Comparison of ENCODE assay signal across 19 cellular contexts in genomic region chr5:78557601-78558000, GRCh38.
DNase-seq lines count a peak whose midpoint lies in the region; ATAC-seq, FAIRE-seq and TF ChIP-seq lines count a peak whose summit lies in the region.
"Had no signal": no experiment of that assay in that cellular context is flagged by ENCODE, and none has a peak within 500 bp of the region (broad histone marks: within the 10 kb centered on the region; RNA-seq: fewer than 3 reads in every experiment).

No MANE protein-coding gene starts in this region.

- H3K4me3 ChIP-seq in K562 (no peak overlapping the region), WERI-Rb-1 (ENCODE audit: low read depth, low read length) (no peak overlapping the region), uterus (no peak overlapping the region)

- H3K9me3 ChIP-seq in H9 (ENCODE audit: control insufficient read depth, low read depth, low read length) (no peaks in the 10 kb centered on the region), K562 (replicated peaks; ENCODE audit: control insufficient read depth, insufficient read depth, low read depth, low read length) (no peaks in the 10 kb centered on the region), WERI-Rb-1 (ENCODE audit: severe bottlenecking) (no peaks in the 10 kb centered on the region), uterus (no peaks in the 10 kb centered on the region)

- H3K27ac ChIP-seq in H9 (ENCODE audit: insufficient read length, low read depth, low read length), result no peak overlapping the region
- H3K27ac ChIP-seq in K562 (ENCODE audit: extremely low read depth, low read depth, low read length), result no peak overlapping the region
- H3K27ac ChIP-seq in WERI-Rb-1, result no peak overlapping the region
- H3K27ac ChIP-seq in uterus, result peak overlapping the region in 1 of 2 donors; percentile 2

- POLR2A ChIA-PET in K562 (lab: Yijun Ruan, JAX), result interaction anchor here (0.7 kb wide), 1 partner anchor 54 kb away, joined by 3 read pairs; no protein-coding TSS in a partner anchor

- H3K27ac Mint-ChIP-seq in H9, result 0 out of 7 replicates have a peak overlapping the region, but pooled peaks of 1 of the 3 experiments have one; percentile 66
- H3K27ac Mint-ChIP-seq: CD4-positive, alpha-beta memory T cell had no signal

- H3K79me2 ChIP-seq in H9 (ENCODE audit: insufficient read depth, low read length) (no peaks in the 10 kb centered on the region), K562 (ENCODE audit: control insufficient read depth, insufficient read depth, low read length) (no peaks in the 10 kb centered on the region)

- FAIRE-seq in K562 (lab: Jason Lieb, UNC), result peak; percentile 26
- FAIRE-seq: GM12891, GM18507, H54 had no signal

- no peaks in the 10 kb centered on the region for H3K4me1 ChIP-seq in H9 (ENCODE audit: insufficient read depth, low read length)
- H3K4me1 ChIP-seq in K562 (replicated peaks in 1 of 2; ENCODE audit: control insufficient read depth in 2 of 2, insufficient read depth in 2 of 2, low read length in 2 of 2), result no peaks in the 10 kb centered on the region
- no peaks in the 10 kb centered on the region for H3K4me1 ChIP-seq in uterus

- H4K5ac ChIP-seq in H9 (ENCODE audit: insufficient read length, low read depth, low read length), result no peak overlapping the region

- no peaks in the 10 kb centered on the region for H4K20me1 ChIP-seq in H9 (ENCODE audit: control insufficient read depth, insufficient read depth, insufficient read length)
- 0 out of 2 replicates have a peak, but pooled peaks cover 5% of the 10 kb centered on the region for H4K20me1 ChIP-seq in K562 (replicated peaks; ENCODE audit: control insufficient read depth, insufficient read depth, low read length)

- no peak overlapping the region for H2AK5ac ChIP-seq in H9 (ENCODE audit: insufficient read length, low read length)

- no peak for TF ChIP-seq EP300 in K562 (IDR thresholded peaks at IDR 0.05; ENCODE audit: low read length)

- H3K4me1 Mint-ChIP-seq in H9, result peaks cover 15 to 21% of the 10 kb centered on the region in 2 experiments

- no peaks in the 10 kb centered on the region for H3K23me2 ChIP-seq in H9 (ENCODE audit: insufficient read length, low read depth, low read length, poor library complexity, severe bottlenecking)

- no peak overlapping the region for H3K14ac ChIP-seq in H9 (ENCODE audit: insufficient read depth, low read length)

- no peak overlapping the region for H3K23ac ChIP-seq in H9 (ENCODE audit: insufficient read length, low read depth, low read length)

- H2BK5ac ChIP-seq in H9 (ENCODE audit: insufficient read length, low read length), result no peak overlapping the region

- H3K79me1 ChIP-seq in H9 (ENCODE audit: insufficient read depth, low read depth, low read length, poor library complexity, severe bottlenecking), result no peaks in the 10 kb centered on the region

- no peak overlapping the region for H2BK20ac ChIP-seq in H9 (ENCODE audit: low read depth, low read length, poor library complexity, severe bottlenecking)

- H4K91ac ChIP-seq in H9 (ENCODE audit: insufficient read length, low read depth, low read length), result no peak overlapping the region

- no peak overlapping the region for H2BK15ac ChIP-seq in H9 (ENCODE audit: low read depth, low read length)

- no peak overlapping the region for H2BK12ac ChIP-seq in H9 (ENCODE audit: insufficient read length, low read depth, low read length)

- H3T11ph ChIP-seq in H9 (ENCODE audit: low read length), result no peak overlapping the region

- H3K9ac ChIP-seq in H9 (ENCODE audit: extremely low read depth, insufficient read length, low read length) (no peak overlapping the region), K562 (ENCODE audit: insufficient read depth in 1 of 2, low read depth in 2 of 2, low read length in 2 of 2) (no peak overlapping the region)

- H3K27me3 ChIP-seq in H9 (ENCODE audit: insufficient read depth, low read length) (no peaks in the 10 kb centered on the region), K562 (ENCODE audit: control insufficient read depth in 2 of 2, insufficient read depth in 2 of 2, low read length in 2 of 2) (no peaks in the 10 kb centered on the region), WERI-Rb-1 (ENCODE audit: insufficient read depth, low read depth, severe bottlenecking) (no peaks in the 10 kb centered on the region), uterus (no peaks in the 10 kb centered on the region)

- no CpG with 5 or more reads among the region's 5 CpGs for WGBS in H9 (ENCODE audit: extremely low coverage, insufficient read length, low lambda C conversion rate)
- 28% methylated on average over 5 of the region's 5 CpGs for WGBS in K562 (ENCODE audit: insufficient coverage, low coverage, missing lambda C conversion rate)

- H3K4me2 ChIP-seq in H9 (ENCODE audit: insufficient read depth, insufficient read length, low read length), result no peak overlapping the region
- no peak overlapping the region for H3K4me2 ChIP-seq in K562 (ENCODE audit: insufficient read depth, low read length)

- TF ChIP-seq POLR2A in K562 (conservative IDR thresholded peaks at IDR 0.05) (no peak), uterus (IDR thresholded peaks at IDR 0.05) (no peak)

- H2BK120ac ChIP-seq in H9 (ENCODE audit: low read depth, low read length, poor library complexity, severe bottlenecking), result no peak overlapping the region

- no peak overlapping the region for H3K4me3 Mint-ChIP-seq in H9
- H3K4me3 Mint-ChIP-seq: CD4-positive, alpha-beta memory T cell had no signal

- no peak overlapping the region for H3K18ac ChIP-seq in H9 (ENCODE audit: insufficient read length, low read depth, low read length)

- no TSS peak for BruUV-seq in K562 (replicated peaks; lab: Mats Ljungman, UMichigan)

- no peak for ATAC-seq in K562
- ATAC-seq in HG02759 (IDR thresholded peaks at IDR 0.05; ENCODE audit: unreplicated experiment), result no peak

- no peak for TF ChIP-seq CTCF in H9 (conservative IDR thresholded peaks at IDR 0.05)
- TF ChIP-seq CTCF in K562 (IDR thresholded peaks at IDR 0.05 in 2 of 3, conservative IDR thresholded peaks at IDR 0.05 in 1 of 3; ENCODE audit: insufficient read depth in 2 of 3, low read depth in 1 of 3, low read length in 3 of 3), result no peak
- TF ChIP-seq CTCF in WERI-Rb-1 (IDR thresholded peaks at IDR 0.05; ENCODE audit: low read depth, low read length), result no peak
- TF ChIP-seq CTCF in uterus (IDR thresholded peaks at IDR 0.05), result no peak

- H3K4ac ChIP-seq in H9 (ENCODE audit: low read depth, low read length), result no peak overlapping the region

- DNase-seq in G401 (ENCODE audit: low spot score) (peak; percentile 90), H9 (peak; percentile 1), K562 (ENCODE audit: extremely low read depth in 1 of 4, low spot score in 3 of 4) (no peak), cerebellum (ENCODE audit: low spot score) (peak; percentile 58), WERI-Rb-1 (no peak), uterus (no peak), EL (no peak)
- DNase-seq: Calu3; CD4-positive, alpha-beta memory T cell; COR-L47; DMS53; DND-41; GF-D8; GOT3; HCEC 1CT had no signal

- intact Hi-C loops in K562 (cut with micrococcal nuclease) (no loop called here), uterus (cut with DNase I; ENCODE audit: low total_unique reads) (no loop called here)

- no peak overlapping the region for H2AFZ ChIP-seq in H9 (ENCODE audit: low read length)
- no peak overlapping the region for H2AFZ ChIP-seq in K562 (ENCODE audit: low read depth, low read length)

- no peak for TF ChIP-seq RAD21 in K562 (CRISPR knock-in tag; conservative IDR thresholded peaks at IDR 0.05 in 1 of 2, IDR thresholded peaks at IDR 0.05 in 1 of 2)

- H3K36me3 ChIP-seq in K562 (ENCODE audit: control insufficient read depth, insufficient read depth, low read length), result no peaks in the 10 kb centered on the region
- H3K36me3 ChIP-seq in WERI-Rb-1, result no peaks in the 10 kb centered on the region; the same call in 1 of the 2 replicates
- H3K36me3 ChIP-seq in uterus, result no peaks in the 10 kb centered on the region

- H3K56ac ChIP-seq in H9 (ENCODE audit: insufficient read length, low read depth, low read length), result no peak overlapping the region

- CTCF ChIA-PET in K562 (lab: Yijun Ruan, JAX; ENCODE audit: low intra/inter-chr PET ratio), result interaction anchor here (0.6 kb wide), 1 partner anchor 388 kb away, joined by 3 read pairs; no protein-coding TSS in a partner anchor

- no peaks in the 10 kb centered on the region for H3K27me3 Mint-ChIP-seq in H9 (ENCODE audit: low read depth)

- no peak overlapping the region for H4K8ac ChIP-seq in H9 (replicated peaks; ENCODE audit: insufficient read length, low read depth, low read length)

- peaks cover 4 to 16% (median 5%) of the 10 kb centered on the region in 3 experiments for H3K36me3 Mint-ChIP-seq in H9 (ENCODE audit: insufficient read depth in 1 of 3, low read depth in 3 of 3)
- H3K36me3 Mint-ChIP-seq: CD4-positive, alpha-beta memory T cell had no signal

- H3K9me3 Mint-ChIP-seq in H9, result no peaks in the 10 kb centered on the region
- H3K9me3 Mint-ChIP-seq: CD4-positive, alpha-beta memory T cell had no signal

- no peaks in the 10 kb centered on the region for H3K9me1 ChIP-seq in K562 (ENCODE audit: control insufficient read depth, insufficient read depth, low read length)

- in situ Hi-C loops in G401 (cut with HindIII; ENCODE audit: low sequenced_read_pairs), result no loop called here
- in situ Hi-C loops in K562 (cut with MboI), result no loop called here

TF ChIP-seq in K562, 482 proteins besides CTCF, POLR2A, EP300 and RAD21 (continues in another document):
- TF ChIP-seq MYBL2 (IDR thresholded peaks at IDR 0.05; ENCODE audit: low read depth) (no peak), MYBL2 (CRISPR knock-in tag; IDR thresholded peaks at IDR 0.05; ENCODE audit: borderline replicate concordance) (no peak), FOXJ2 (tag; IDR thresholded peaks at IDR 0.05) (no peak), NCOA2 (IDR thresholded peaks at IDR 0.05; ENCODE audit: partially characterized antibody in 2 of 2) (no peak), ATF7 (IDR thresholded peaks at IDR 0.05) (no peak), ZNF197 (CRISPR knock-in tag; IDR thresholded peaks at IDR 0.05; ENCODE audit: low read depth) (no peak), ZNF133 (CRISPR knock-in tag; IDR thresholded peaks at IDR 0.05) (no peak), EWSR1 (IDR thresholded peaks at IDR 0.05; ENCODE audit: borderline replicate concordance, low read depth, partially characterized antibody) (no peak)
- TF ChIP-seq, protein P1, sequence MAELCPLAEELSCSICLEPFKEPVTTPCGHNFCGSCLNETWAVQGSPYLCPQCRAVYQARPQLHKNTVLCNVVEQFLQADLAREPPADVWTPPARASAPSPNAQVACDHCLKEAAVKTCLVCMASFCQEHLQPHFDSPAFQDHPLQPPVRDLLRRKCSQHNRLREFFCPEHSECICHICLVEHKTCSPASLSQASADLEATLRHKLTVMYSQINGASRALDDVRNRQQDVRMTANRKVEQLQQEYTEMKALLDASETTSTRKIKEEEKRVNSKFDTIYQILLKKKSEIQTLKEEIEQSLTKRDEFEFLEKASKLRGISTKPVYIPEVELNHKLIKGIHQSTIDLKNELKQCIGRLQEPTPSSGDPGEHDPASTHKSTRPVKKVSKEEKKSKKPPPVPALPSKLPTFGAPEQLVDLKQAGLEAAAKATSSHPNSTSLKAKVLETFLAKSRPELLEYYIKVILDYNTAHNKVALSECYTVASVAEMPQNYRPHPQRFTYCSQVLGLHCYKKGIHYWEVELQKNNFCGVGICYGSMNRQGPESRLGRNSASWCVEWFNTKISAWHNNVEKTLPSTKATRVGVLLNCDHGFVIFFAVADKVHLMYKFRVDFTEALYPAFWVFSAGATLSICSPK (IDR thresholded peaks at IDR 0.05; ENCODE audit: borderline replicate concordance), result no peak

Comparison
In these comparisons a context has a peak if more than half of its experiments do, and no peak if none do; other contexts are left out.
1. DNase-seq: peak in G401 (single experiment), H9 (single experiment) and cerebellum (single experiment); none in K562 (0 of 4), WERI-Rb-1 (single experiment), uterus (0 of 2) and EL (single experiment).